8 cellular contexts compared by ENCODE assay signal in genomic region chr1:7704214-7705047, GRCh38.
DNase-seq lines count a peak whose midpoint lies in the region; ATAC-seq and TF ChIP-seq lines count a peak whose summit lies in the region.

No MANE protein-coding gene starts in this region.

- H4K20me1 ChIP-seq in neural cell (ENCODE audit: insufficient read depth), result peaks cover 9% of the 10 kb centered on the region

- H3K27ac ChIP-seq in C4-2B, result peak overlapping the region; percentile 30
- peak overlapping the region; percentile 93 for H3K27ac ChIP-seq in neural cell (ENCODE audit: low read length)

- no peak overlapping the region for H3K4me2 ChIP-seq in neural cell (ENCODE audit: low read length)

- no peaks in the 10 kb centered on the region for H3K36me3 Mint-ChIP-seq in stimulated activated effector memory CD8-positive, alpha-beta T cell treated with anti-CD3 and anti-CD28 coated beads, Interleukin-12 subunit alpha, Interleukin-12 subunit beta, amount 100 ng/mL, for 72 hours

- peak; percentile 55 to 79 for DNase-seq in NOMO-1 (lab: John Stamatoyannopoulos, UW; ENCODE audit: unreplicated experiment in 2 of 2)
- peak; percentile 83 for DNase-seq in activated T-helper 1 cell treated with Interleukin-2 at 50 U/mL for 16 hours (ENCODE audit: low read depth)
- peak; percentile 76 for DNase-seq in fibroblast of gingiva (ENCODE audit: low read depth)
- DNase-seq in stimulated activated effector memory CD8-positive, alpha-beta T cell treated with anti-CD3 and anti-CD28 coated beads, Interleukin-12 subunit alpha, Interleukin-12 subunit beta, amount 100 ng/mL, for 72 hours (ENCODE audit: low spot score in 2 of 2), result peak; percentile 93 to 94

- H2AFZ ChIP-seq in neural cell (ENCODE audit: low read depth, low read length), result no peak overlapping the region

- H3K4me3 Mint-ChIP-seq in stimulated activated effector memory CD8-positive, alpha-beta T cell treated with anti-CD3 and anti-CD28 coated beads, Interleukin-12 subunit alpha, Interleukin-12 subunit beta, amount 100 ng/mL, for 72 hours, result peak overlapping the region; percentile 69

- H3K36me3 ChIP-seq in neural cell (ENCODE audit: insufficient read depth, low read length), result no peaks in the 10 kb centered on the region

- H3K9me3 ChIP-seq in neural cell (ENCODE audit: low read length), result no peaks in the 10 kb centered on the region

- no peaks in the 10 kb centered on the region for H3K9me3 Mint-ChIP-seq in stimulated activated effector memory CD8-positive, alpha-beta T cell treated with anti-CD3 and anti-CD28 coated beads, Interleukin-12 subunit alpha, Interleukin-12 subunit beta, amount 100 ng/mL, for 72 hours

- H3K9me2 ChIP-seq in neural cell (ENCODE audit: insufficient read depth, low read length), result no peaks in the 10 kb centered on the region

- TF ChIP-seq RAD21 in neural cell (conservative IDR thresholded peaks at IDR 0.05), result peak; percentile 15

- H3K27me3 ChIP-seq in neural cell (ENCODE audit: insufficient read depth, low read depth, low read length), result no peaks in the 10 kb centered on the region

- H3K9ac ChIP-seq in neural cell (ENCODE audit: low read length), result peak overlapping the region; percentile 86

- no peak for TF ChIP-seq EP300 in neural cell (conservative IDR thresholded peaks at IDR 0.05; ENCODE audit: poor library complexity, severe bottlenecking)

- no peak overlapping the region for H3K27ac Mint-ChIP-seq in stimulated activated effector memory CD8-positive, alpha-beta T cell treated with anti-CD3 and anti-CD28 coated beads, Interleukin-12 subunit alpha, Interleukin-12 subunit beta, amount 100 ng/mL, for 72 hours

- no peak for TF ChIP-seq CTCF in C4-2B (conservative IDR thresholded peaks at IDR 0.05)
- no peak for TF ChIP-seq CTCF in neural cell (IDR thresholded peaks at IDR 0.05; ENCODE audit: poor library complexity, severe bottlenecking)

- peak overlapping the region; percentile 94 for H3K4me3 ChIP-seq in neural cell (ENCODE audit: low read length)

- peaks cover 12% of the 10 kb centered on the region for H3K4me1 Mint-ChIP-seq in stimulated activated effector memory CD8-positive, alpha-beta T cell treated with anti-CD3 and anti-CD28 coated beads, Interleukin-12 subunit alpha, Interleukin-12 subunit beta, amount 100 ng/mL, for 72 hours

- H3F3A ChIP-seq in neural cell (ENCODE audit: insufficient read depth, low read length, poor library complexity, severe bottlenecking), result peaks cover 13% of the 10 kb centered on the region

- H3K79me2 ChIP-seq in neural cell (replicated peaks; ENCODE audit: insufficient read depth, low read length), result peaks cover 38% of the 10 kb centered on the region

- ATAC-seq in GM19455 (IDR thresholded peaks at IDR 0.05; ENCODE audit: unreplicated experiment), result peak; percentile 93
- ATAC-seq in HG03558 (IDR thresholded peaks at IDR 0.05; ENCODE audit: extremely low read depth, unreplicated experiment), result peak; percentile 81
- ATAC-seq in stimulated activated effector memory CD8-positive, alpha-beta T cell treated with anti-CD3 and anti-CD28 coated beads, Interleukin-12 subunit alpha, Interleukin-12 subunit beta, amount 100 ng/mL, for 72 hours, result peak; percentile 96

TF ChIP-seq in neural cell, 6 proteins besides CTCF, POLR2A, EP300 and RAD21:
- TF ChIP-seq POLR2AphosphoS5 (IDR thresholded peaks at IDR 0.05) (peak; percentile 86), EZH2 (IDR thresholded peaks at IDR 0.05; ENCODE audit: borderline replicate concordance, insufficient read depth, low read length, poor library complexity, severe bottlenecking) (no peak)
- TF ChIP-seq, protein P1, sequence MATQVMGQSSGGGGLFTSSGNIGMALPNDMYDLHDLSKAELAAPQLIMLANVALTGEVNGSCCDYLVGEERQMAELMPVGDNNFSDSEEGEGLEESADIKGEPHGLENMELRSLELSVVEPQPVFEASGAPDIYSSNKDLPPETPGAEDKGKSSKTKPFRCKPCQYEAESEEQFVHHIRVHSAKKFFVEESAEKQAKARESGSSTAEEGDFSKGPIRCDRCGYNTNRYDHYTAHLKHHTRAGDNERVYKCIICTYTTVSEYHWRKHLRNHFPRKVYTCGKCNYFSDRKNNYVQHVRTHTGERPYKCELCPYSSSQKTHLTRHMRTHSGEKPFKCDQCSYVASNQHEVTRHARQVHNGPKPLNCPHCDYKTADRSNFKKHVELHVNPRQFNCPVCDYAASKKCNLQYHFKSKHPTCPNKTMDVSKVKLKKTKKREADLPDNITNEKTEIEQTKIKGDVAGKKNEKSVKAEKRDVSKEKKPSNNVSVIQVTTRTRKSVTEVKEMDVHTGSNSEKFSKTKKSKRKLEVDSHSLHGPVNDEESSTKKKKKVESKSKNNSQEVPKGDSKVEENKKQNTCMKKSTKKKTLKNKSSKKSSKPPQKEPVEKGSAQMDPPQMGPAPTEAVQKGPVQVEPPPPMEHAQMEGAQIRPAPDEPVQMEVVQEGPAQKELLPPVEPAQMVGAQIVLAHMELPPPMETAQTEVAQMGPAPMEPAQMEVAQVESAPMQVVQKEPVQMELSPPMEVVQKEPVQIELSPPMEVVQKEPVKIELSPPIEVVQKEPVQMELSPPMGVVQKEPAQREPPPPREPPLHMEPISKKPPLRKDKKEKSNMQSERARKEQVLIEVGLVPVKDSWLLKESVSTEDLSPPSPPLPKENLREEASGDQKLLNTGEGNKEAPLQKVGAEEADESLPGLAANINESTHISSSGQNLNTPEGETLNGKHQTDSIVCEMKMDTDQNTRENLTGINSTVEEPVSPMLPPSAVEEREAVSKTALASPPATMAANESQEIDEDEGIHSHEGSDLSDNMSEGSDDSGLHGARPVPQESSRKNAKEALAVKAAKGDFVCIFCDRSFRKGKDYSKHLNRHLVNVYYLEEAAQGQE (IDR thresholded peaks at IDR 0.05; ENCODE audit: borderline replicate concordance), result peak; percentile 41

Comparison
In these comparisons a context has a peak if more than half of its experiments do, and no peak if none do; other contexts are left out.
1. Peak in every context shown above with its lines: DNase-seq, ATAC-seq, H3K4me3 ChIP-seq and H3K27ac ChIP-seq.